10 cellular contexts compared by ENCODE assay signal in genomic region chr14:74616996-74617700, GRCh38. TPM values are rescaled to one million over a fixed set of nuclear protein-coding genes. Genes with fewer than 3 reads are reported as not detected.
DNase-seq lines count a peak whose midpoint lies in the region; ATAC-seq and TF ChIP-seq lines count a peak whose summit lies in the region.
"Had no signal": no experiment of that assay in that cellular context is flagged by ENCODE, and none has a peak within 500 bp of the region (broad histone marks: within the 10 kb centered on the region; RNA-seq: fewer than 3 reads in every experiment).

No MANE protein-coding gene starts in this region.

- peaks cover 46% of the 10 kb centered on the region for H3K4me1 Mint-ChIP-seq in activated naive CD8-positive, alpha-beta T cell treated with anti-CD3 and anti-CD28 coated beads, Interleukin-2, amount 10 ng/mL, durations not matched to agents 7 days and 5 days

- peak overlapping the region; percentile 86 for H3K27ac Mint-ChIP-seq in activated naive CD8-positive, alpha-beta T cell treated with anti-CD3 and anti-CD28 coated beads, Interleukin-2, amount 10 ng/mL, durations not matched to agents 7 days and 5 days

- intact Hi-C loops in left ventricle myocardium inferior (cut with micrococcal nuclease) (no loop called here), left ventricle myocardium superior (cut with micrococcal nuclease) (no loop called here), vagina (cut with DNase I) (no loop called here)

- H3K36me3 ChIP-seq in left ventricle myocardium inferior: no peaks in the 10 kb centered on the region
- no peaks in the 10 kb centered on the region for H3K36me3 ChIP-seq in vagina

- no peak for ATAC-seq in left ventricle myocardium superior
- no peak for ATAC-seq in activated naive CD8-positive, alpha-beta T cell treated with anti-CD3 and anti-CD28 coated beads, Interleukin-2, amount 10 ng/mL, durations not matched to agents 7 days and 5 days (ENCODE audit: low read depth)

- TF ChIP-seq POLR2A in vagina (IDR thresholded peaks at IDR 0.05): no peak

- H3K27me3 ChIP-seq in left ventricle myocardium inferior (ENCODE audit: low read depth) (peaks cover 26% of the 10 kb centered on the region), vagina (no peaks in the 10 kb centered on the region)

- H3K9me3 Mint-ChIP-seq in activated naive CD8-positive, alpha-beta T cell treated with anti-CD3 and anti-CD28 coated beads, Interleukin-2, amount 10 ng/mL, durations not matched to agents 7 days and 5 days: no peaks in the 10 kb centered on the region
- H3K9me3 Mint-ChIP-seq: T-helper 1 cell treated with Interleukin-12 subunit alpha and Interleukin-12 subunit beta and Interleukin-4 antibody, amounts not matched to agents 30 μg/mL and 1 μg/mL, for 36 hours had no signal

- H3K4me3 ChIP-seq in left ventricle myocardium inferior: no peak overlapping the region
- no peak overlapping the region for H3K4me3 ChIP-seq in vagina

- H3K27ac ChIP-seq in left ventricle myocardium inferior (replicated peaks) (peak overlapping the region; percentile 19), vagina (peak overlapping the region; percentile 31)

- H3K4me1 ChIP-seq in left ventricle myocardium inferior (peaks cover 63% of the 10 kb centered on the region), vagina (peaks cover 85% of the 10 kb centered on the region)

- DNase-seq in left ventricle myocardium inferior (no peak), left ventricle myocardium superior (no peak), iris pigment epithelial cell (ENCODE audit: low read depth) (peak; percentile 80), vagina (ENCODE audit: extremely low spot score in 2 of 2) (no peak), NCI-H2081 treated with DMSO at 0.1 percent for 48 hours (lab: John Stamatoyannopoulos, UW) (no peak), retina (no peak), OCI-M2 (lab: John Stamatoyannopoulos, UW; ENCODE audit: unreplicated experiment) (no peak)
- DNase-seq in activated naive CD8-positive, alpha-beta T cell treated with anti-CD3 and anti-CD28 coated beads, Interleukin-2, amount 10 ng/mL, durations not matched to agents 7 days and 5 days: no peak
- DNase-seq: NCI-H524 treated with DMSO at 0.1 percent for 48 hours had no signal

- H3K9me3 ChIP-seq in left ventricle myocardium inferior (replicated peaks) (no peaks in the 10 kb centered on the region), vagina (no peaks in the 10 kb centered on the region)

- H3K36me3 Mint-ChIP-seq in activated naive CD8-positive, alpha-beta T cell treated with anti-CD3 and anti-CD28 coated beads, Interleukin-2, amount 10 ng/mL, durations not matched to agents 7 days and 5 days: no peaks in the 10 kb centered on the region

- TF ChIP-seq CTCF in left ventricle myocardium inferior (IDR thresholded peaks at IDR 0.05; ENCODE audit: borderline replicate concordance) (no peak), vagina (IDR thresholded peaks at IDR 0.05) (no peak)

- H3K4me3 Mint-ChIP-seq in activated naive CD8-positive, alpha-beta T cell treated with anti-CD3 and anti-CD28 coated beads, Interleukin-2, amount 10 ng/mL, durations not matched to agents 7 days and 5 days: no peak overlapping the region

- POLR2A ChIA-PET in activated naive CD8-positive, alpha-beta T cell treated with anti-CD3 and anti-CD28 coated beads, Interleukin-2, amount 10 ng/mL, durations not matched to agents 7 days and 5 days (lab: Charles Lee): interaction anchor here (1.0 to 2.7 kb wide), 3 partner anchors 43 to 452 kb away, joined by 3 to 8 read pairs (median 5); partner anchors contain the start of gene ZC2HC1C

- peaks cover 28% of the 10 kb centered on the region for H3K27me3 Mint-ChIP-seq in activated naive CD8-positive, alpha-beta T cell treated with anti-CD3 and anti-CD28 coated beads, Interleukin-2, amount 10 ng/mL, durations not matched to agents 7 days and 5 days

RNA-seq across cellular contexts. Expression of gene LTBP2, which starts 5.1 kb away (rescaled TPM):
- 26.5 TPM for total RNA-seq in left ventricle myocardium inferior
- total RNA-seq in left ventricle myocardium superior: 16.0 TPM
- total RNA-seq in activated naive CD8-positive, alpha-beta T cell treated with anti-CD3 and anti-CD28 coated beads, Interleukin-2, amount 10 ng/mL, durations not matched to agents 7 days and 5 days: 1 to 10 TPM in 1 of 2 experiments, under 1 TPM in 1; 0.28 to 1.1 TPM
- 52.5 TPM for total RNA-seq in vagina
